Comparison of ENCODE assay signal across 1 cellular context in the genomic region with DNA sequence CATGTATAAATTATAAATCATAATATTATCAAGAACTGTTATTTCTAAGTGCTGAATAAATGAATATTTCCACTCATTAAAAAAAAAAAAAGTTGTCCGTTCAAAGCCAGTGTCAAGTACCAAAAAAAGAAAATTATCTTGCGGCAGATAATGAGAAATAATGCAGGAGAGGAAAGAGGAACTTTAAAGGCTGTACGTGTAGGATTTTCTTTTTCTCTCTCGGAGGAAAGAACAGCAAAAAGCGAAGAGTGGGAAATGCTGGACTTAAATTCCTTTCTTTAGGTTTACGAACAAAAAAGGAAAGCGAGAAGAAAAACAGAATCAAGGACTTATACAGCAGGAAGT.
TF ChIP-seq lines count a peak whose summit lies in the region.

No MANE protein-coding gene starts in this region.

TF ChIP-seq in IMR-90, 13 proteins besides CTCF, POLR2A, EP300 and RAD21 (continued from another document):
- TF ChIP-seq, protein P1, sequence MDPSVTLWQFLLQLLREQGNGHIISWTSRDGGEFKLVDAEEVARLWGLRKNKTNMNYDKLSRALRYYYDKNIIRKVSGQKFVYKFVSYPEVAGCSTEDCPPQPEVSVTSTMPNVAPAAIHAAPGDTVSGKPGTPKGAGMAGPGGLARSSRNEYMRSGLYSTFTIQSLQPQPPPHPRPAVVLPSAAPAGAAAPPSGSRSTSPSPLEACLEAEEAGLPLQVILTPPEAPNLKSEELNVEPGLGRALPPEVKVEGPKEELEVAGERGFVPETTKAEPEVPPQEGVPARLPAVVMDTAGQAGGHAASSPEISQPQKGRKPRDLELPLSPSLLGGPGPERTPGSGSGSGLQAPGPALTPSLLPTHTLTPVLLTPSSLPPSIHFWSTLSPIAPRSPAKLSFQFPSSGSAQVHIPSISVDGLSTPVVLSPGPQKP (IDR thresholded peaks at IDR 0.05; ENCODE audit: borderline replicate concordance, low read depth, low read length): no peak
- TF ChIP-seq CHD1 (IDR thresholded peaks at IDR 0.05; ENCODE audit: low read depth, low read length): no peak
- TF ChIP-seq FOS (IDR thresholded peaks at IDR 0.05; ENCODE audit: low read depth, low read length): no peak
- TF ChIP-seq RFX5 (IDR thresholded peaks at IDR 0.05; ENCODE audit: low read depth, low read length): no peak
- TF ChIP-seq NFE2L2 (IDR thresholded peaks at IDR 0.05; ENCODE audit: low read depth, low read length): no peak
- TF ChIP-seq MAZ (IDR thresholded peaks at IDR 0.05; ENCODE audit: borderline replicate concordance, low read depth, low read length): no peak
- TF ChIP-seq MAFK (IDR thresholded peaks at IDR 0.05; ENCODE audit: low read depth, low read length): no peak
- TF ChIP-seq, protein P2, sequence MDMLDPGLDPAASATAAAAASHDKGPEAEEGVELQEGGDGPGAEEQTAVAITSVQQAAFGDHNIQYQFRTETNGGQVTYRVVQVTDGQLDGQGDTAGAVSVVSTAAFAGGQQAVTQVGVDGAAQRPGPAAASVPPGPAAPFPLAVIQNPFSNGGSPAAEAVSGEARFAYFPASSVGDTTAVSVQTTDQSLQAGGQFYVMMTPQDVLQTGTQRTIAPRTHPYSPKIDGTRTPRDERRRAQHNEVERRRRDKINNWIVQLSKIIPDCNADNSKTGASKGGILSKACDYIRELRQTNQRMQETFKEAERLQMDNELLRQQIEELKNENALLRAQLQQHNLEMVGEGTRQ (IDR thresholded peaks at IDR 0.05; ENCODE audit: low read depth, low read length): no peak
